In the genomic region with DNA sequence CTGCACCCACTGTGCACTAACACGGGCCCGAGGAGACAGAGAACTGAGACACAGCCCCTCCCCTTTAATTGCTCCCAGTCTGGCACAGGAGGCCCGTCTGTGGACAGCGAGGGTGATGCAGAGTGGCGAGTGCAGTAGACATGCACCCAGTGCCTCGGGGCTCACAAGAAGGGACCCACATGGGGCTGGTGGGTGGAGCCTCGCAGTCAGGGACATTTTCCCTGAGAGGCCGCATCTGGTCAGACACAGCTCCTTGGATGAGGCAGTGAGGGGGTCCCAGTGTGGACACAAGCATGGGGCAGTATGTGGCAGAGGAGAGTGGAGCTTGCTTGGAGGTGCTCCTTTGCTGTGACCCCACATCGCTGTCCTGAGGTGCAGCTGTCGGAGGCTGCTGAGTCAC, we compare ENCODE assay signal across 21 cellular contexts.
"Had no signal": no experiment of that assay in that cellular context is flagged by ENCODE, and none has a peak within 500 bp of the region (broad histone marks: within the 10 kb centered on the region; RNA-seq: fewer than 3 reads in every experiment).

No MANE protein-coding gene starts in this region.

- H3K27ac Mint-ChIP-seq: natural killer cell treated with Interleukin-12 subunit alpha and Interleukin-12 subunit beta and Interleukin-15 and Interleukin-18, amount 100 ng/mL, for 72 hours; stimulated activated naive CD8-positive, alpha-beta T cell treated with anti-CD3 and anti-CD28 coated beads, Interleukin-15, Interleukin-2, amounts not matched to agents 100 ng/mL and 50 ng/mL, for 24 hours had no signal

- H3K27me3 ChIP-seq: neutrophil, pancreas, spleen, thyroid gland, upper lobe of left lung had no signal

- H3K4me3 Mint-ChIP-seq: activated T-cell treated with anti-CD3 and anti-CD28 coated beads, Interleukin-2, amount 50 U/mL, for 4 hours; natural killer cell treated with Interleukin-12 subunit alpha and Interleukin-12 subunit beta and Interleukin-15 and Interleukin-18, amount 100 ng/mL, for 72 hours; stimulated activated naive CD8-positive, alpha-beta T cell treated with anti-CD3 and anti-CD28 coated beads, Interleukin-15, Interleukin-2, amounts not matched to agents 100 ng/mL and 50 ng/mL, for 24 hours had no signal

- H3K27me3 Mint-ChIP-seq: natural killer cell treated with Interleukin-12 subunit alpha and Interleukin-12 subunit beta and Interleukin-15 and Interleukin-18, amount 100 ng/mL, for 72 hours; stimulated activated naive CD8-positive, alpha-beta T cell treated with anti-CD3 and anti-CD28 coated beads, Interleukin-15, Interleukin-2, amounts not matched to agents 100 ng/mL and 50 ng/mL, for 24 hours had no signal

- H3K4me3 ChIP-seq: mucosa of descending colon, pancreas, psoas muscle, spleen, thyroid gland, upper lobe of left lung had no signal

- ATAC-seq: activated naive CD4-positive, alpha-beta T cell treated with anti-CD3 and anti-CD28 coated beads, Interleukin-2, amount 50 U/mL, for 72 hours; activated T-cell treated with anti-CD3 and anti-CD28 coated beads, Interleukin-2, amount 50 U/mL, for 4 hours; left cardiac atrium; left ventricle myocardium superior; mucosa of descending colon; natural killer cell treated with Interleukin-12 subunit alpha and Interleukin-12 subunit beta and Interleukin-15 and Interleukin-18, amount 100 ng/mL, for 72 hours; pancreas; psoas muscle; SK-N-SH treated with all-trans-retinoic acid at 6 μM for 48 hours had no signal

- H3K27ac ChIP-seq: neutrophil, pancreas, psoas muscle, spleen, thyroid gland, upper lobe of left lung, VCaP had no signal

- H3K9me3 Mint-ChIP-seq: activated naive CD4-positive, alpha-beta T cell treated with anti-CD3 and anti-CD28 coated beads, Interleukin-2, amount 50 U/mL, for 72 hours; activated T-cell treated with anti-CD3 and anti-CD28 coated beads, Interleukin-2, amount 50 U/mL, for 4 hours; natural killer cell treated with Interleukin-12 subunit alpha and Interleukin-12 subunit beta and Interleukin-15 and Interleukin-18, amount 100 ng/mL, for 72 hours; stimulated activated naive CD8-positive, alpha-beta T cell treated with anti-CD3 and anti-CD28 coated beads, Interleukin-15, Interleukin-2, amounts not matched to agents 100 ng/mL and 50 ng/mL, for 24 hours had no signal

- H3K4me1 ChIP-seq: pancreas, psoas muscle, spleen, thyroid gland, upper lobe of left lung had no signal

- H3K9me3 ChIP-seq: mucosa of descending colon, neutrophil, pancreas, psoas muscle, spleen, thyroid gland, upper lobe of left lung had no signal

- DNase-seq: activated CD4-positive, alpha-beta T cell treated with anti-CD3 and anti-CD28 coated beads for 4 hours; activated CD4-positive, alpha-beta T cell treated with anti-CD3 and anti-CD28 coated beads, Interleukin-2, amount 50 U/mL, for 4 hours; activated naive CD4-positive, alpha-beta T cell; activated T-cell treated with anti-CD3 and anti-CD28 coated beads, Interleukin-2, amount 50 U/mL, for 4 hours; anterior cingulate cortex; effector CD8-positive, alpha-beta T cell; left cardiac atrium; left ventricle myocardium superior; mucosa of descending colon; pancreas; psoas muscle; spleen; T-helper 9 cell; thyroid gland; upper lobe of left lung had no signal
